ENCODE assay signal across 8 cellular contexts in genomic region chr1:155979525-155980343, GRCh38. TPM values are rescaled to one million over a fixed set of nuclear protein-coding genes. Genes with fewer than 3 reads are reported as not detected.
DNase-seq lines count a peak whose midpoint lies in the region; TF ChIP-seq lines count a peak whose summit lies in the region.

No MANE protein-coding gene starts in this region.

- no CpG with 5 or more reads among the region's 5 CpGs for WGBS in H9 (ENCODE audit: extremely low coverage, insufficient read length, low lambda C conversion rate)
- WGBS in trophoblast cell (ENCODE audit: extremely low coverage, insufficient coverage, insufficient read length): no CpG with 5 or more reads among the region's 5 CpGs

- no peak overlapping the region for H2BK20ac ChIP-seq in H9 (ENCODE audit: low read depth, low read length, poor library complexity, severe bottlenecking)

- H2BK12ac ChIP-seq in H9 (ENCODE audit: insufficient read length, low read depth, low read length): no peak overlapping the region
- H2BK12ac ChIP-seq in trophoblast cell (ENCODE audit: low read length): peak overlapping the region; percentile 81

- H3K27ac ChIP-seq in H9 (ENCODE audit: insufficient read length, low read depth, low read length) (no peak overlapping the region), trophoblast cell (ENCODE audit: low read depth, low read length) (peak overlapping the region; percentile 94)

- peaks cover 81 to 86% of the 10 kb centered on the region in 2 experiments for H3K4me1 Mint-ChIP-seq in H9

- H3K14ac ChIP-seq in H9 (ENCODE audit: insufficient read depth, low read length): no peak overlapping the region
- peak overlapping the region; percentile 100 for H3K14ac ChIP-seq in trophoblast cell (ENCODE audit: low read length)

- TF ChIP-seq CTCF in H9 (conservative IDR thresholded peaks at IDR 0.05) (no peak), fibroblast of mammary gland (conservative IDR thresholded peaks at IDR 0.05; ENCODE audit: control insufficient read depth, insufficient read depth, low read depth, low read length) (no peak)

- H3K9me3 ChIP-seq in H9 (ENCODE audit: control insufficient read depth, low read depth, low read length): no peaks in the 10 kb centered on the region
- H3K9me3 ChIP-seq in trophoblast cell (ENCODE audit: insufficient read depth, low read depth, low read length): no peaks in the 10 kb centered on the region

- no peak overlapping the region for H3K9ac ChIP-seq in H9 (ENCODE audit: extremely low read depth, insufficient read length, low read length)
- no peak overlapping the region for H3K9ac ChIP-seq in trophoblast cell (ENCODE audit: low read length)

- DNase-seq in H9 (no peak), SKM-1 (lab: John Stamatoyannopoulos, UW; ENCODE audit: unreplicated experiment) (peak; percentile 19), fibroblast of mammary gland (ENCODE audit: low read depth) (no peak), trophoblast cell (peak; percentile 31 to 40), ureter (ENCODE audit: low spot score) (no peak), cerebellar cortex (ENCODE audit: low spot score) (no peak), HK-2 (ENCODE audit: unreplicated experiment) (no peak)
- DNase-seq in effector CD8-positive, alpha-beta T cell (lab: John Stamatoyannopoulos, UW): no peak

- H3K56ac ChIP-seq in H9 (ENCODE audit: insufficient read length, low read depth, low read length): no peak overlapping the region

- H2BK120ac ChIP-seq in H9 (ENCODE audit: low read depth, low read length, poor library complexity, severe bottlenecking) (no peak overlapping the region), trophoblast cell (ENCODE audit: insufficient read depth, low read length, poor library complexity) (peak overlapping the region; percentile 26)

- peak overlapping the region; percentile 76 for H4K12ac ChIP-seq in trophoblast cell (ENCODE audit: low read depth, low read length)

- H4K20me1 ChIP-seq in H9 (ENCODE audit: control insufficient read depth, insufficient read depth, insufficient read length): peaks cover 7% of the 10 kb centered on the region

- H3K27me3 Mint-ChIP-seq in H9 (ENCODE audit: low read depth): no peaks in the 10 kb centered on the region

- peaks cover 0 to 4% (median 2%) of the 10 kb centered on the region in 3 experiments; a peak in 2 of 7 replicates for H3K36me3 Mint-ChIP-seq in H9 (ENCODE audit: insufficient read depth in 1 of 3, low read depth in 3 of 3)

- H3T11ph ChIP-seq in H9 (ENCODE audit: low read length): no peak overlapping the region

- H4K5ac ChIP-seq in H9 (ENCODE audit: insufficient read length, low read depth, low read length): no peak overlapping the region

- no peaks in the 10 kb centered on the region for H3K9me3 Mint-ChIP-seq in H9

- peak overlapping the region; percentile 80 for H3K4me3 ChIP-seq in fibroblast of mammary gland (ENCODE audit: control insufficient read depth, low read depth, low read length)
- no peak overlapping the region for H3K4me3 ChIP-seq in trophoblast cell (ENCODE audit: low read depth, low read length)

- H2AK5ac ChIP-seq in H9 (ENCODE audit: insufficient read length, low read length): no peak overlapping the region
- peak overlapping the region; percentile 8 for H2AK5ac ChIP-seq in trophoblast cell (ENCODE audit: low read length)

- no peak overlapping the region for H2BK15ac ChIP-seq in H9 (ENCODE audit: low read depth, low read length)

- H3K23ac ChIP-seq in H9 (ENCODE audit: insufficient read length, low read depth, low read length) (no peak overlapping the region), trophoblast cell (ENCODE audit: low read length) (no peak overlapping the region)

- peak overlapping the region; percentile 90 to 92 for H3K4me3 Mint-ChIP-seq in H9

- no peak overlapping the region for H3K4ac ChIP-seq in H9 (ENCODE audit: low read depth, low read length)
- H3K4ac ChIP-seq in trophoblast cell (ENCODE audit: low read depth, low read length): peak overlapping the region; percentile 49

- H3K23me2 ChIP-seq in H9 (ENCODE audit: insufficient read length, low read depth, low read length, poor library complexity, severe bottlenecking): peaks cover 28% of the 10 kb centered on the region

- H4K91ac ChIP-seq in H9 (ENCODE audit: insufficient read length, low read depth, low read length) (no peak overlapping the region), trophoblast cell (ENCODE audit: low read depth, low read length) (peak overlapping the region; percentile 99)

- peaks cover 12% of the 10 kb centered on the region for H3K4me1 ChIP-seq in H9 (ENCODE audit: insufficient read depth, low read length)
- H3K4me1 ChIP-seq in trophoblast cell (ENCODE audit: control insufficient read depth in 1 of 2, insufficient read depth in 2 of 2, low read length in 2 of 2): peaks cover 32 to 46% of the 10 kb centered on the region in 2 experiments

- H3K27me3 ChIP-seq in H9 (ENCODE audit: insufficient read depth, low read length): no peaks in the 10 kb centered on the region
- H3K27me3 ChIP-seq in trophoblast cell (ENCODE audit: insufficient read depth, low read length): no peaks in the 10 kb centered on the region

- H3K18ac ChIP-seq in H9 (ENCODE audit: insufficient read length, low read depth, low read length) (no peak overlapping the region), trophoblast cell (ENCODE audit: low read length) (peak overlapping the region; percentile 60)

- H2AFZ ChIP-seq in H9 (ENCODE audit: low read length): no peak overlapping the region
- peak overlapping the region; percentile 4 for H2AFZ ChIP-seq in trophoblast cell (ENCODE audit: insufficient read depth, low read length, poor library complexity)

- H3K4me2 ChIP-seq in H9 (ENCODE audit: insufficient read depth, insufficient read length, low read length) (peak overlapping the region; percentile 81), trophoblast cell (ENCODE audit: low read length) (peak overlapping the region; percentile 84)

- H3K27ac Mint-ChIP-seq in H9: peak overlapping the region; percentile 97 to 99 (median 97); a peak in 4 of 7 replicates

- H3K79me1 ChIP-seq in H9 (ENCODE audit: insufficient read depth, low read depth, low read length, poor library complexity, severe bottlenecking) (peaks cover 6% of the 10 kb centered on the region), trophoblast cell (ENCODE audit: low read length) (peaks cover 31% of the 10 kb centered on the region)

- no peak overlapping the region for H4K8ac ChIP-seq in H9 (replicated peaks; ENCODE audit: insufficient read length, low read depth, low read length)
- peak overlapping the region; percentile 94 for H4K8ac ChIP-seq in trophoblast cell (ENCODE audit: low read depth, low read length)

- no peaks in the 10 kb centered on the region for H3K36me3 ChIP-seq in trophoblast cell (ENCODE audit: control insufficient read depth in 1 of 2, insufficient read depth in 2 of 2, low read length in 2 of 2)

- H3K79me2 ChIP-seq in H9 (ENCODE audit: insufficient read depth, low read length) (peaks cover 11% of the 10 kb centered on the region; the same call in 1 of the 2 replicates), trophoblast cell (ENCODE audit: control insufficient read depth, insufficient read depth, low read length, poor library complexity) (peaks cover 35% of the 10 kb centered on the region)

- H2BK5ac ChIP-seq in H9 (ENCODE audit: insufficient read length, low read length): no peak overlapping the region
- H2BK5ac ChIP-seq in trophoblast cell (ENCODE audit: low read depth, low read length, poor library complexity): peak overlapping the region; percentile 87

RNA-seq across cellular contexts. Expression of gene ARHGEF2, which starts 1.4 kb away (rescaled TPM):
- total RNA-seq in H9 (2021): 103 and 111 TPM in 2 replicates
- 42.1 and 46.5 TPM in 2 replicates for polyA plus RNA-seq in trophoblast cell (2013)
- total RNA-seq in ureter: 104 TPM

RNA-seq across cellular contexts. Expression of gene RXFP4, which starts 38.3 kb away (rescaled TPM):
- not detected in 2 replicates for total RNA-seq in H9 (2021)
- not detected in 2 replicates for polyA plus RNA-seq in trophoblast cell (2013)
- total RNA-seq in ureter: not detected

RNA-seq across cellular contexts. Expression of gene SSR2, which starts 41.0 kb away (rescaled TPM):
- 170 and 172 TPM in 2 replicates for total RNA-seq in H9 (2021)
- polyA plus RNA-seq in trophoblast cell (2013): 723 and 747 TPM in 2 replicates
- total RNA-seq in ureter: 189 TPM

RNA-seq across cellular contexts. Expression of gene KHDC4, which starts 45.5 kb away (rescaled TPM):
- 57.6 and 57.7 TPM in 2 replicates for total RNA-seq in H9 (2021)
- 38.9 and 40.5 TPM in 2 replicates for polyA plus RNA-seq in trophoblast cell (2013)
- 83.8 TPM for total RNA-seq in ureter

Comparison
In these comparisons a context has a peak if more than half of its experiments do, and no peak if none do; other contexts are left out.
1. DNase-seq: peak in SKM-1 (single experiment) and trophoblast cell (2 of 2); none in H9 (single experiment), fibroblast of mammary gland (single experiment), ureter (single experiment), cerebellar cortex (single experiment), effector CD8-positive, alpha-beta T cell (single experiment) and HK-2 (single experiment).